In genomic region chr16:24611310-24611709, GRCh38 we compare ENCODE assay signal across 1 cellular context.
TF ChIP-seq lines count a peak whose summit lies in the region.

No MANE protein-coding gene starts in this region.

TF ChIP-seq in WTC11, 78 proteins besides CTCF, POLR2A, EP300 and RAD21 (continued from another document):
- TF ChIP-seq PREB (CRISPR knock-in tag; IDR thresholded peaks at IDR 0.05; ENCODE audit: borderline replicate concordance) (no peak), NR3C1 (CRISPR knock-in tag; conservative IDR thresholded peaks at IDR 0.05; ENCODE audit: low read depth) (no peak), ZNF532 (CRISPR knock-in tag; IDR thresholded peaks at IDR 0.05; ENCODE audit: borderline replicate concordance) (no peak), RORB (CRISPR knock-in tag; IDR thresholded peaks at IDR 0.05) (no peak), HMGA2 (CRISPR knock-in tag; IDR thresholded peaks at IDR 0.05) (no peak), AR (CRISPR knock-in tag; IDR thresholded peaks at IDR 0.05) (no peak), ESRRA (CRISPR knock-in tag; IDR thresholded peaks at IDR 0.05; ENCODE audit: borderline replicate concordance) (no peak), ATF1 (CRISPR knock-in tag; IDR thresholded peaks at IDR 0.05) (no peak), MAX (CRISPR knock-in tag; IDR thresholded peaks at IDR 0.05) (no peak), MLX (CRISPR knock-in tag; IDR thresholded peaks at IDR 0.05) (no peak), E2F1 (CRISPR knock-in tag; IDR thresholded peaks at IDR 0.05) (no peak), ZMAT4 (CRISPR knock-in tag; IDR thresholded peaks at IDR 0.05) (no peak), ZNF416 (CRISPR knock-in tag; IDR thresholded peaks at IDR 0.05) (no peak)
